4 cellular contexts compared by ENCODE assay signal in the genomic region with DNA sequence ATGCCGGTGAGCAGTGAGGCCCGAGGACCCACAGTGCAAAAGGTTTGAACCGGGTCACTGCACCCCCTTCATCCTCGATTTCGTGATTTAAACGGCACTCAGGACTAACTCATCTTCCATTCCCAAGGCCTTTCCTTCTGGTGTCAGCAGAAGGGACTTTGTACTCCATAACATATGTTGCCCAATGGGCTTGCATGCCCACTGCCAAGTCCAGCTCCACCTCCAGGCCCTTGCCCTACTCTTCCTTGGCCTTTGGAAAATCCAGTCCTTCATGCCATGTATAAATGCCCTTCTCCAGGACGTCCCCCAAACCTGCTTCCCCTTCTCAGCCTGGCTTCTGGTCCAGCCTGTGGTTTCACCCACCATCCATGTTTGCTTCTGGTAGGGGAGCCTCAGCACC. TPM values are rescaled to one million over a fixed set of nuclear protein-coding genes. Genes with fewer than 3 reads are reported as not detected.
"Had no signal": no experiment of that assay in that cellular context is flagged by ENCODE, and none has a peak within 500 bp of the region (broad histone marks: within the 10 kb centered on the region; RNA-seq: fewer than 3 reads in every experiment).

No MANE protein-coding gene starts in this region.

RNA-seq across cellular contexts. Expression of a gene that starts 0.4 kb away (rescaled TPM):
- total RNA-seq: Right ventricle myocardium inferior, RPMI7951 had no signal

RNA-seq across cellular contexts. Expression of a gene that starts 56.1 kb away (rescaled TPM):
- total RNA-seq: MCF 10A, SJCRH30 had no signal
